ENCODE assay signal across 8 cellular contexts in genomic region chr1:75725861-75726361, GRCh38. TPM values are rescaled to one million over a fixed set of nuclear protein-coding genes. Genes with fewer than 3 reads are reported as not detected.
DNase-seq lines count a peak whose midpoint lies in the region; ATAC-seq, FAIRE-seq and TF ChIP-seq lines count a peak whose summit lies in the region.

No MANE protein-coding gene starts in this region.

- H3K4me1 ChIP-seq in BE2C, result no peaks in the 10 kb centered on the region
- H3K4me1 ChIP-seq in HUES64 (ENCODE audit: insufficient read depth, low read length), result peaks cover 19% of the 10 kb centered on the region
- H3K4me1 ChIP-seq in GM12878 (ENCODE audit: control insufficient read depth, insufficient read depth, low read length), result 0 out of 2 replicates have a peak, but pooled peaks cover 2% of the 10 kb centered on the region
- no peaks in the 10 kb centered on the region for H3K4me1 ChIP-seq in mesodermal cell (ENCODE audit: control insufficient read depth, insufficient read depth, low read length, poor library complexity, severe bottlenecking)

- no peak overlapping the region for H3K27ac ChIP-seq in HUES64 (ENCODE audit: low read depth, low read length)
- peak overlapping the region; percentile 83 for H3K27ac ChIP-seq in GM12878 (ENCODE audit: control insufficient read depth, insufficient read depth)
- H3K27ac ChIP-seq in mesodermal cell (ENCODE audit: low read depth, low read length, severe bottlenecking), result no peak overlapping the region

- H2AFZ ChIP-seq in GM12878 (ENCODE audit: control insufficient read depth, low read depth, low read length), result peak overlapping the region; percentile 37

- ATAC-seq in GM12878 (no peak), GM21367 (IDR thresholded peaks at IDR 0.05; ENCODE audit: unreplicated experiment) (no peak)

- TF ChIP-seq EP300 in GM12878 (IDR thresholded peaks at IDR 0.05; ENCODE audit: borderline replicate concordance in 1 of 2, control insufficient read depth in 1 of 2, low read depth in 2 of 2, low read length in 2 of 2), result no peak

- TF ChIP-seq RAD21 in GM12878 (IDR thresholded peaks at IDR 0.05; ENCODE audit: insufficient read depth, low read depth, low read length), result no peak

- RAD21 ChIA-PET in GM12878 (lab: Charles Lee; ENCODE audit: unreplicated experiment), result interaction anchor here (1.4 kb wide), 1 partner anchor 60 kb away, joined by 7 read pairs; the partner anchor contains the start of gene RABGGTB

- TF ChIP-seq CTCF in BE2C (IDR thresholded peaks at IDR 0.05; ENCODE audit: low read depth, low read length) (no peak), GM12878 (IDR thresholded peaks at IDR 0.05 in 2 of 3, conservative IDR thresholded peaks at IDR 0.05 in 1 of 3; ENCODE audit: control insufficient read depth in 2 of 3, extremely low read depth in 1 of 3, insufficient read depth in 1 of 3, low read depth in 3 of 3, low read length in 3 of 3) (no peak)

- FAIRE-seq in GM12878 (lab: Jason Lieb, UNC) (no peak), frontal cortex (lab: Jason Lieb, UNC) (no peak)

- intact Hi-C loops in GM12878 (cut with micrococcal nuclease; ENCODE audit: unreplicated experiment), result no loop called here

- H3K79me2 ChIP-seq in GM12878 (ENCODE audit: control insufficient read depth, insufficient read depth, low read length), result peaks cover 60% of the 10 kb centered on the region

- peak overlapping the region; percentile 76 for H3K4me2 ChIP-seq in GM12878 (ENCODE audit: control insufficient read depth, insufficient read depth)

- no peaks in the 10 kb centered on the region for H4K20me1 ChIP-seq in GM12878 (ENCODE audit: control insufficient read depth, insufficient read depth)

- POLR2A ChIA-PET in GM12878 (lab: Charles Lee), result interaction anchor here (0.6 to 5.2 kb wide), 2 partner anchors 60 to 65 kb away, joined by 3 to 44 read pairs; partner anchors contain the start of gene RABGGTB

- H3K9ac ChIP-seq in HUES64 (ENCODE audit: low read depth, low read length) (no peak overlapping the region), GM12878 (ENCODE audit: control insufficient read depth, insufficient read depth, low read length) (peak overlapping the region; percentile 67)

- no TSS peak for BruUV-seq in GM12878 (replicated peaks; lab: Mats Ljungman, UMichigan)

- no peaks in the 10 kb centered on the region for H3K36me3 ChIP-seq in BE2C
- no peaks in the 10 kb centered on the region for H3K36me3 ChIP-seq in HUES64 (ENCODE audit: insufficient read depth, low read length)
- no peaks in the 10 kb centered on the region for H3K36me3 ChIP-seq in GM12878 (ENCODE audit: control insufficient read depth in 2 of 2, insufficient read depth in 2 of 2, low read length in 1 of 2)
- peaks cover 3% of the 10 kb centered on the region for H3K36me3 ChIP-seq in mesodermal cell (ENCODE audit: control insufficient read depth, insufficient read depth, low read length)

- CTCF ChIA-PET in GM12878 (lab: Yijun Ruan, JAX), result interaction anchor here (1.9 kb wide), 1 partner anchor 61 kb away, joined by 9 read pairs; the partner anchor contains the start of gene RABGGTB

- H3K4me3 ChIP-seq in BE2C (ENCODE audit: low read depth, low read length), result peak overlapping the region; percentile 77
- peak overlapping the region; percentile 97 for H3K4me3 ChIP-seq in HUES64 (ENCODE audit: low read length)
- peak overlapping the region; percentile 70 for H3K4me3 ChIP-seq in GM12878
- peak overlapping the region; percentile 75 for H3K4me3 ChIP-seq in mesodermal cell (ENCODE audit: extremely low read depth, insufficient read depth, low read length, poor library complexity, severe bottlenecking)

- no peak for TF ChIP-seq POLR2A in GM12878 (IDR thresholded peaks at IDR 0.05; ENCODE audit: low read depth, low read length)

- DNase-seq in BE2C (no peak), GM12878 (ENCODE audit: low read depth, low spot score) (no peak), frontal cortex (ENCODE audit: low spot score in 2 of 2) (no peak), ecto neural progenitor cell (ENCODE audit: low spot score) (no peak)
- DNase-seq in activated CD4-positive, CD25-positive, alpha-beta regulatory T cell (lab: John Stamatoyannopoulos, UW), result no peak

- SMC1A ChIA-PET in GM12878 (lab: Charles Lee; ENCODE audit: uncharacterized antibody, unreplicated experiment), result interaction anchor here (0.7 to 3.9 kb wide), 3 partner anchors 20 to 65 kb away, joined by 3 to 33 read pairs (median 3); partner anchors contain the start of gene RABGGTB

- H3K9me3 ChIP-seq in BE2C, result no peaks in the 10 kb centered on the region
- 0 out of 2 replicates have a peak, but pooled peaks cover 5% of the 10 kb centered on the region for H3K9me3 ChIP-seq in HUES64 (ENCODE audit: insufficient read depth, low read depth, low read length)
- H3K9me3 ChIP-seq in GM12878 (replicated peaks; ENCODE audit: control insufficient read depth, insufficient read depth, low read length), result no peaks in the 10 kb centered on the region
- H3K9me3 ChIP-seq in mesodermal cell (ENCODE audit: control insufficient read depth, low read length), result no peaks in the 10 kb centered on the region

- in situ Hi-C loops in GM12878 (cut with MboI), result loop anchor here (5.0 to 10.0 kb wide), 2 partner anchors 61 to 259 kb away; partner anchors contain the start of gene RABGGTB

- H3K27me3 ChIP-seq in BE2C, result no peaks in the 10 kb centered on the region
- no peaks in the 10 kb centered on the region for H3K27me3 ChIP-seq in HUES64 (ENCODE audit: insufficient read depth, low read length)
- no peaks in the 10 kb centered on the region for H3K27me3 ChIP-seq in GM12878 (replicated peaks in 1 of 2; ENCODE audit: control insufficient read depth in 2 of 2, insufficient read depth in 2 of 2, low read length in 1 of 2)

- WGBS in HUES64, result 44% methylated on average over 11 of the region's 11 CpGs
- 27% methylated on average over 11 of the region's 11 CpGs for WGBS in GM12878 (ENCODE audit: insufficient coverage, insufficient replicate concordance, low lambda C conversion rate, missing lambda C conversion rate)
- 77 to 88% methylated on average over 4 to 10 of the region's 11 CpGs for WGBS in mesodermal cell (ENCODE audit: insufficient coverage in 2 of 2), 2 experiments

TF ChIP-seq in GM12878, 131 proteins besides CTCF, POLR2A, EP300 and RAD21 (continues in another document):
- TF ChIP-seq KDM1A (IDR thresholded peaks at IDR 0.05; ENCODE audit: borderline replicate concordance) (no peak), ZBTB40 (IDR thresholded peaks at IDR 0.05; ENCODE audit: borderline replicate concordance) (0 out of 2 replicates have a peak, but pooled peaks have one; percentile 35), BRCA1 (IDR thresholded peaks at IDR 0.05; ENCODE audit: low read depth, low read length) (no peak), MAX (IDR thresholded peaks at IDR 0.05; ENCODE audit: low read depth, low read length) (no peak)

RNA-seq across cellular contexts. Expression of gene ACADM, which starts 1.4 kb away (rescaled TPM):
- 17.3 TPM for polyA plus RNA-seq in BE2C (2012; ENCODE audit: insufficient read depth, insufficient read length, low read depth)
- 42.2 TPM for polyA plus RNA-seq in HUES64 (2013, experiment 1 of 2)
- 41.9 TPM for polyA plus RNA-seq in HUES64 (2013, experiment 2 of 2)
- total RNA-seq in GM12878 (2013; cell fraction: nucleolus; rRNA removed), result 149 and 155 TPM in 2 replicates
- total RNA-seq in GM12878 (2014; rRNA removed), result 119 and 156 TPM in 2 replicates
- 220 and 228 TPM in 2 replicates for total RNA-seq in GM12878 (2014; rRNA removed; fragmentation: Illumina TruSeq; extraction: Trizol)
- 119 and 121 TPM in 2 replicates for total RNA-seq in GM12878 (2021)
- polyA plus RNA-seq in GM12878 (2011; ENCODE audit: low read depth), result 81.7 TPM
- 175 and 322 TPM in 2 replicates for polyA plus RNA-seq in GM12878 (2011; rRNA removed)
- 41.1 and 48.6 TPM in 2 replicates for polyA plus RNA-seq in GM12878 (2011; cell fraction: cytosol; rRNA removed)
- 64.9 and 80.8 TPM in 2 replicates for polyA plus RNA-seq in GM12878 (2011; cell fraction: nucleus; rRNA removed)
- polyA plus RNA-seq in GM12878 (2012), result 140 and 143 TPM in 2 replicates
- 228 and 336 TPM in 2 replicates for polyA plus RNA-seq in GM12878 (2014; fragmentation: Illumina TruSeq; extraction: Trizol)
- polyA plus RNA-seq in GM12878 (2014; fragmentation: Nextera tagmentation; extraction: Ambion mirVana), result 100 to 1,000 TPM; 178 to 191 TPM
- polyA plus RNA-seq in GM12878 (2014; rRNA removed), result 161 and 218 TPM in 2 replicates
- polyA plus RNA-seq in GM12878 (2016; fragmentation: Nextera tagmentation; extraction: Ambion mirVana), result 100 to 1,000 TPM; 224 to 245 TPM
- polyA minus RNA-seq in GM12878 (2011; rRNA and poly(A)+ RNA removed), result 53.1 and 61.7 TPM in 2 replicates
- 14.7 and 23.1 TPM in 2 replicates for polyA minus RNA-seq in GM12878 (2011; cell fraction: cytosol; rRNA and poly(A)+ RNA removed)
- polyA minus RNA-seq in GM12878 (2011; cell fraction: nucleus; rRNA and poly(A)+ RNA removed), result 41.3 and 58.0 TPM in 2 replicates
- 31.3 TPM for polyA plus RNA-seq in mesodermal cell (2013, experiment 1 of 2)
- polyA plus RNA-seq in mesodermal cell (2013, experiment 2 of 2), result 39.8 TPM
- total RNA-seq in frontal cortex, result 54.2 TPM
